ENCODE assay signal across 1 cellular context in the genomic region with DNA sequence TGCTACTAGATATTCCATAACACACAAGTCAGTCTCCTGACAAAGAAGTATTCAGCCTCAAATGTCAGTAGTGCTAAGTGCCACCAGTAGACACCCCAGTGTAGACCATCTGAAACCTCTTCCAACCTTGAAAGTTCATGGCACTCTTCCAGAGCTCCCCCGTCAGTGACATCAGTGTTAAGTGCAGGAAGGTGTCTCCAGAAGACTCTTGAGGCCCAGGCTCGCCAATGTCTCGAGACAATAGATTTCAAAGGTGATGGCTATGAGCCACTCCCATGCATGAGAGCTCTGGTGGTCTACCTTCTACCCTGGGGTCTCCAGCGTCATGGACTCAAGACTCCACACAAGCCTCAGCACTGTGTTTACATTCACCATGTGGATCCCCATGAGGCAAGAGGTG.
TF ChIP-seq lines count a peak whose summit lies in the region.

No MANE protein-coding gene starts in this region.

TF ChIP-seq in GM23338, 12 proteins besides CTCF, POLR2A, EP300 and RAD21 (continued from another document):
- TF ChIP-seq, protein P1, sequence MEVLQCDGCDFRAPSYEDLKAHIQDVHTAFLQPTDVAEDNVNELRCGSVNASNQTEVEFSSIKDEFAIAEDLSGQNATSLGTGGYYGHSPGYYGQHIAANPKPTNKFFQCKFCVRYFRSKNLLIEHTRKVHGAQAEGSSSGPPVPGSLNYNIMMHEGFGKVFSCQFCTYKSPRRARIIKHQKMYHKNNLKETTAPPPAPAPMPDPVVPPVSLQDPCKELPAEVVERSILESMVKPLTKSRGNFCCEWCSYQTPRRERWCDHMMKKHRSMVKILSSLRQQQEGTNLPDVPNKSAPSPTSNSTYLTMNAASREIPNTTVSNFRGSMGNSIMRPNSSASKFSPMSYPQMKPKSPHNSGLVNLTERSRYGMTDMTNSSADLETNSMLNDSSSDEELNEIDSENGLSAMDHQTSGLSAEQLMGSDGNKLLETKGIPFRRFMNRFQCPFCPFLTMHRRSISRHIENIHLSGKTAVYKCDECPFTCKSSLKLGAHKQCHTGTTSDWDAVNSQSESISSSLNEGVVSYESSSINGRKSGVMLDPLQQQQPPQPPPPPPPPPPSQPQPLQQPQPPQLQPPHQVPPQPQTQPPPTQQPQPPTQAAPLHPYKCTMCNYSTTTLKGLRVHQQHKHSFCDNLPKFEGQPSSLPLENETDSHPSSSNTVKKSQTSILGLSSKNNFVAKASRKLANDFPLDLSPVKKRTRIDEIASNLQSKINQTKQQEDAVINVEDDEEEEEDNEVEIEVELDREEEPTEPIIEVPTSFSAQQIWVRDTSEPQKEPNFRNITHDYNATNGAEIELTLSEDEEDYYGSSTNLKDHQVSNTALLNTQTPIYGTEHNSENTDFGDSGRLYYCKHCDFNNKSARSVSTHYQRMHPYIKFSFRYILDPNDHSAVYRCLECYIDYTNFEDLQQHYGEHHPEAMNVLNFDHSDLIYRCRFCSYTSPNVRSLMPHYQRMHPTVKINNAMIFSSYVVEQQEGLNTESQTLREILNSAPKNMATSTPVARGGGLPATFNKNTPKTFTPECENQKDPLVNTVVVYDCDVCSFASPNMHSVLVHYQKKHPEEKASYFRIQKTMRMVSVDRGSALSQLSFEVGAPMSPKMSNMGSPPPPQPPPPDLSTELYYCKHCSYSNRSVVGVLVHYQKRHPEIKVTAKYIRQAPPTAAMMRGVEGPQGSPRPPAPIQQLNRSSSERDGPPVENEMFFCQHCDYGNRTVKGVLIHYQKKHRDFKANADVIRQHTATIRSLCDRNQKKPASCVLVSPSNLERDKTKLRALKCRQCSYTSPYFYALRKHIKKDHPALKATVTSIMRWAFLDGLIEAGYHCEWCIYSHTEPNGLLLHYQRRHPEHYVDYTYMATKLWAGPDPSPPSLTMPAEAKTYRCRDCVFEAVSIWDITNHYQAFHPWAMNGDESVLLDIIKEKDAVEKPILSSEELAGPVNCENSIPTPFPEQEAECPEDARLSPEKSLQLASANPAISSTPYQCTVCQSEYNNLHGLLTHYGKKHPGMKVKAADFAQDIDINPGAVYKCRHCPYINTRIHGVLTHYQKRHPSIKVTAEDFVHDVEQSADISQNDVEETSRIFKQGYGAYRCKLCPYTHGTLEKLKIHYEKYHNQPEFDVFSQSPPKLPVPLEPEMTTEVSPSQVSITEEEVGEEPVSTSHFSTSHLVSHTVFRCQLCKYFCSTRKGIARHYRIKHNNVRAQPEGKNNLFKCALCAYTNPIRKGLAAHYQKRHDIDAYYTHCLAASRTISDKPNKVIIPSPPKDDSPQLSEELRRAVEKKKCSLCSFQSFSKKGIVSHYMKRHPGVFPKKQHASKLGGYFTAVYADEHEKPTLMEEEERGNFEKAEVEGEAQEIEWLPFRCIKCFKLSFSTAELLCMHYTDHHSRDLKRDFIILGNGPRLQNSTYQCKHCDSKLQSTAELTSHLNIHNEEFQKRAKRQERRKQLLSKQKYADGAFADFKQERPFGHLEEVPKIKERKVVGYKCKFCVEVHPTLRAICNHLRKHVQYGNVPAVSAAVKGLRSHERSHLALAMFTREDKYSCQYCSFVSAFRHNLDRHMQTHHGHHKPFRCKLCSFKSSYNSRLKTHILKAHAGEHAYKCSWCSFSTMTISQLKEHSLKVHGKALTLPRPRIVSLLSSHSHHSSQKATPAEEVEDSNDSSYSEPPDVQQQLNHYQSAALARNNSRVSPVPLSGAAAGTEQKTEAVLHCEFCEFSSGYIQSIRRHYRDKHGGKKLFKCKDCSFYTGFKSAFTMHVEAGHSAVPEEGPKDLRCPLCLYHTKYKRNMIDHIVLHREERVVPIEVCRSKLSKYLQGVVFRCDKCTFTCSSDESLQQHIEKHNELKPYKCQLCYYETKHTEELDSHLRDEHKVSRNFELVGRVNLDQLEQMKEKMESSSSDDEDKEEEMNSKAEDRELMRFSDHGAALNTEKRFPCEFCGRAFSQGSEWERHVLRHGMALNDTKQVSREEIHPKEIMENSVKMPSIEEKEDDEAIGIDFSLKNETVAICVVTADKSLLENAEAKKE (CRISPR knock-in tag; IDR thresholded peaks at IDR 0.05) = no peak
- no peak for TF ChIP-seq CREB1 (CRISPR knock-in tag; IDR thresholded peaks at IDR 0.05; ENCODE audit: low read depth)
- TF ChIP-seq NANOG (IDR thresholded peaks at IDR 0.05; ENCODE audit: borderline replicate concordance) = no peak
- TF ChIP-seq REST (IDR thresholded peaks at IDR 0.05; ENCODE audit: unreplicated experiment) = no peak
